In genomic region chr21:25607151-25607811, GRCh38 we compare ENCODE assay signal across 8 cellular contexts.
DNase-seq lines count a peak whose midpoint lies in the region; ATAC-seq and TF ChIP-seq lines count a peak whose summit lies in the region.

Gene MRPL39, minus strand, starts transcription at chr21:25607481. Its CDS starts 6 bp downstream, at chr21:25607475.

- in situ Hi-C loops in GM18951 (cut with MboI; ENCODE audit: low sequenced_read_pairs, unreplicated experiment): loop anchor here (10.0 to 25.0 kb wide), 3 partner anchors 108 to 1105 kb away; partner anchors contain the start of gene APP

- DNase-seq in AG09309 (ENCODE audit: low read depth) (peak; percentile 60), NCI-H226 (peak; percentile 87), islet precursor cell (peak; percentile 95)
- DNase-seq in activated CD4-positive, CD25-positive, alpha-beta regulatory T cell (lab: John Stamatoyannopoulos, UW): peak; percentile 74 to 78 (median 77)
- DNase-seq in central memory CD4-positive, alpha-beta T cell: peak; percentile 78
- peak; percentile 82 to 84 (median 83) for DNase-seq in stimulated activated CD4-positive, alpha-beta T cell treated with anti-CD3 and anti-CD28 coated beads, Interleukin-12 subunit alpha, Interleukin-12 subunit beta, amount 100 ng/mL, for 48 hours (ENCODE audit: low read depth in 2 of 3, low spot score in 1 of 3)

- peak within 1 kb of the TSS; percentile 67 for H3K4me3 ChIP-seq in AG09309 (ENCODE audit: control insufficient read depth, low read depth, low read length)

- peak; percentile 87 for TF ChIP-seq POLR2A in GM18951 (IDR thresholded peaks at IDR 0.05; ENCODE audit: extremely low read depth, insufficient read depth, insufficient read length)

- TF ChIP-seq CTCF in AG09309 (IDR thresholded peaks at IDR 0.05; ENCODE audit: control insufficient read depth, insufficient read depth, low read depth, low read length, missing control alignments): peak; percentile 75

- peak; percentile 94 for ATAC-seq in HG03196 (IDR thresholded peaks at IDR 0.05; ENCODE audit: unreplicated experiment)

Comparison
In these comparisons a context has a peak if more than half of its experiments do, and no peak if none do; other contexts are left out.
1. Peak in every context shown above with its lines: DNase-seq, ATAC-seq and H3K4me3 ChIP-seq.